In the genomic region with DNA sequence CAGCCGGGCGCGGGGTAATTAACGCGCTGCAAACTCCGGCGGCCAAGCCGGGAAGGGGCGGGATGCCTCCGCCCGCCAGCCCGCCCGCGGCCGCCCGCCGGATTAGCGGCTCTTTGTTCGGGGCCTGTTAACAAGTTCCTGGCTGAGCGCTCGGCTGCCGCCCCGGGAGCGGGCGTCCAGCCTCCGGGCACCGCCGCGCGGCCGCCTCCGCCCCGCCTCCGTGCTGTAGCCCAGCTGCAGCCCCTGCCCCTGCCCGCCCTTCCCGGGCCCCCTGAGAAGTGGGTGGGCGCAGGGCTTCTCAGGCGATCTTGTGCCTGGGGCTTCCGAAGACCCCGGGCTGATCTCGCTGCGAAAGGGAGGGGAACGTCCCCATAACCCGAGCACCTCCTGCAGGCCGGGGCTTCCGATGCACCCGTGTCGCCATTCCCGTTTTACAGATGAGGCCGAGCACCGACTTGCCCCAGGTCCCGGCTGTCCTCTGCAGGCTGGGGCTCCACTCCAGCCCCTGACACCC, we compare ENCODE assay signal across 8 cellular contexts. TPM values are rescaled to one million over a fixed set of nuclear protein-coding genes. Genes with fewer than 3 reads are reported as not detected.
DNase-seq lines count a peak whose midpoint lies in the region; ATAC-seq and TF ChIP-seq lines count a peak whose summit lies in the region.

No MANE protein-coding gene starts in this region.

- TF ChIP-seq CTCF in epithelial cell of esophagus (IDR thresholded peaks at IDR 0.05; ENCODE audit: insufficient read depth, low read depth, low read length, missing control alignments) = peak; percentile 31

- peaks cover 66% of the 10 kb centered on the region for H3K27me3 ChIP-seq in neuron (ENCODE audit: insufficient read depth, low read length)

- peak overlapping the region; percentile 64 for H2AFZ ChIP-seq in neuron (ENCODE audit: low read depth, low read length)

- H3K4me1 ChIP-seq in neuron (ENCODE audit: insufficient read depth, low read length) = peaks cover 3% of the 10 kb centered on the region

- H3K9me3 ChIP-seq in neuron (ENCODE audit: low read length) = peaks cover 7% of the 10 kb centered on the region

- H3K36me3 ChIP-seq in neuron (ENCODE audit: insufficient read depth, low read length) = no peaks in the 10 kb centered on the region

- ATAC-seq in HG02678 (IDR thresholded peaks at IDR 0.05; ENCODE audit: unreplicated experiment) = peak; percentile 28

- DNase-seq in activated CD8-positive, alpha-beta memory T cell treated with anti-CD3 and anti-CD28 coated beads, Interleukin-2, amount 50 U/mL, for 48 hours = peak; percentile 66
- no peak for DNase-seq in activated CD8-positive, alpha-beta memory T cell treated with anti-CD3 and anti-CD28 coated beads, Interleukin-2, amount 50 U/mL, for 4 hours
- peak; percentile 55 for DNase-seq in RPMI8226
- peak; percentile 22 for DNase-seq in epithelial cell of esophagus (ENCODE audit: low read depth)
- DNase-seq in SKM-1 (lab: John Stamatoyannopoulos, UW; ENCODE audit: unreplicated experiment) = no peak
- DNase-seq in G401 (ENCODE audit: low spot score) = no peak

- in situ Hi-C loops in G401 (cut with HindIII; ENCODE audit: low sequenced_read_pairs) = no loop called here

- H3K4me3 ChIP-seq in epithelial cell of esophagus (ENCODE audit: low read length) (no peak overlapping the region), neuron (ENCODE audit: low read length) (peak overlapping the region; percentile 38)

RNA-seq across cellular contexts. Expression of gene UNC5A, which starts 7.6 kb away (rescaled TPM):
- not detected in 2 replicates for total RNA-seq in G401 (2014; rRNA removed; shearing (Covaris generic))

Comparison
In these comparisons a context has a peak if more than half of its experiments do, and no peak if none do; other contexts are left out.
1. DNase-seq: peak in activated CD8-positive, alpha-beta memory T cell treated with anti-CD3 and anti-CD28 coated beads, Interleukin-2, amount 50 U/mL, for 48 hours (single experiment), RPMI8226 (single experiment) and epithelial cell of esophagus (single experiment); none in activated CD8-positive, alpha-beta memory T cell treated with anti-CD3 and anti-CD28 coated beads, Interleukin-2, amount 50 U/mL, for 4 hours (single experiment), SKM-1 (single experiment) and G401 (single experiment).